In the genomic region with DNA sequence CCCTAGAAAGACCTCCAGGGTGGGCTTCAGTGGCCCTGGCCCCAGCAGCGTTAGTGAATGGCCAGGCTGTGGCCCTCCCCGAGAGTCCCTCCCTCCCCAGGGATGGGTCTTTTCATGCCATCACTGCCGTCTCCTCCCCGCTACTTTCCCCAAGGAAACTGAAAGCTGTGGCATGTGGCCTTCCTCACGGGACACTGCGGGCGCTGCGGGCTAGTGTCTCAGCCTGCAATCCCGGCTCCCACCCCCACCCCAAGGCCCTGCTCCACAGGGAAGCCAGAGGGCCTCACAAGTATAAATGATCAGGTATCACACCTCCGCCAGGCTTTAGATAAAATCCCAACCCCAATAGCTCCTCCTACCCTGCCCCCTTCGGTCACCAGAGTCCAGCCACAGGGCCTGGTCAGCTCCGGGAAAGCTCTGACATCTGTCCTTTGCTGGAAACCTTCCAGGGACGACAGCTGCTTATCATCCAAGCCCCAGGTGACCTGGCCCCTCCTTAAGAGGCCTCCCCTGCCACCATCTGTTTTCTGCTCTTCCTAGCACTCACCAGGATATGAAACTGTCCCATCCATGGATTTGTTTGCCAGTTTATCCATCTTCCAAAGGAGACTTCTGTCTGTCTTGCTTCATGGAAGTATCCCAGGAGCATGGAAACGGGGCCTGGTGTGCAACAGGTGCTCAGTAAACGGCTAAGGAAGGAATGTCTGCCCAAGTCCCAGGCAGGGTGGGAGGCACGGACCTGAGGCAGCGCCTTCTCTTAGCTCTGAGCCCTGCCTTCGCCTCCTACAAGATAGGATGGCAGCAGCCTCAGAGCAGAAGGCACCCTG, we compare ENCODE assay signal across 10 cellular contexts. TPM values are rescaled to one million over a fixed set of nuclear protein-coding genes. Genes with fewer than 3 reads are reported as not detected.
DNase-seq lines count a peak whose midpoint lies in the region; ATAC-seq and TF ChIP-seq lines count a peak whose summit lies in the region.
"Had no signal": no experiment of that assay in that cellular context is flagged by ENCODE, and none has a peak within 500 bp of the region (broad histone marks: within the 10 kb centered on the region; RNA-seq: fewer than 3 reads in every experiment).

No MANE protein-coding gene starts in this region.

- no peak overlapping the region for H3K4me3 ChIP-seq in stomach

- peak; percentile 15 for DNase-seq in LHCN-M2 (ENCODE audit: low read depth)
- peak; percentile 19 for DNase-seq in RPMI7951 (ENCODE audit: low read depth)
- peak; percentile 75 for DNase-seq in left kidney (ENCODE audit: low read depth, low spot score)
- DNase-seq in stomach, result no peak
- DNase-seq in activated CD8-positive, alpha-beta T cell treated with anti-CD3 and anti-CD28 coated beads, Interleukin-2, amount 10 ng/mL, durations not matched to agents 7 days and 5 days, result no peak
- no peak for DNase-seq in DMS79 (lab: John Stamatoyannopoulos, UW)
- DNase-seq: activated CD4-positive, alpha-beta T cell treated with anti-CD3 and anti-CD28 coated beads, Interleukin-2, amount 50 U/mL, for 48 hours; activated naive CD8-positive, alpha-beta T cell treated with anti-CD3 and anti-CD28 coated beads, Interleukin-2, amount 10 ng/mL, durations not matched to agents 7 days and 5 days; posterior cingulate gyrus had no signal

- POLR2A ChIA-PET in activated CD8-positive, alpha-beta T cell treated with anti-CD3 and anti-CD28 coated beads, Interleukin-2, amount 10 ng/mL, durations not matched to agents 7 days and 5 days (lab: Charles Lee), result no interaction called here

- no peaks in the 10 kb centered on the region for H3K27me3 ChIP-seq in stomach

- H3K36me3 ChIP-seq in stomach, result no peaks in the 10 kb centered on the region

- WGBS in stomach, 5 donors, result 40 to 56% (median 55%) methylated on average over 15 to 18 of the region's 18 CpGs

- CTCF ChIA-PET in activated CD8-positive, alpha-beta T cell treated with anti-CD3 and anti-CD28 coated beads, Interleukin-2, amount 10 ng/mL, durations not matched to agents 7 days and 5 days (lab: Charles Lee), result no interaction called here

- TF ChIP-seq POLR2A in stomach (IDR thresholded peaks at IDR 0.05), result no peak

- TF ChIP-seq EP300 in stomach (IDR thresholded peaks at IDR 0.05), result no peak

- no peaks in the 10 kb centered on the region for H3K4me1 Mint-ChIP-seq in activated CD8-positive, alpha-beta T cell treated with anti-CD3 and anti-CD28 coated beads, Interleukin-2, amount 10 ng/mL, durations not matched to agents 7 days and 5 days (ENCODE audit: low read depth)

- H3K27ac Mint-ChIP-seq in activated CD8-positive, alpha-beta T cell treated with anti-CD3 and anti-CD28 coated beads, Interleukin-2, amount 10 ng/mL, durations not matched to agents 7 days and 5 days, result no peak overlapping the region
- H3K27ac Mint-ChIP-seq: activated naive CD8-positive, alpha-beta T cell treated with anti-CD3 and anti-CD28 coated beads, Interleukin-2, amount 10 ng/mL, durations not matched to agents 7 days and 5 days had no signal

- ATAC-seq in activated CD8-positive, alpha-beta T cell treated with anti-CD3 and anti-CD28 coated beads, Interleukin-2, amount 10 ng/mL, durations not matched to agents 7 days and 5 days, result no peak
- no peak for ATAC-seq in GM19035 (IDR thresholded peaks at IDR 0.05; ENCODE audit: unreplicated experiment)

- intact Hi-C loops in stomach (cut with DNase I; ENCODE audit: low total_unique reads), result no loop called here

- H3K27ac ChIP-seq in stomach, result peak overlapping the region; percentile 53 to 91 (median 83)

- no peaks in the 10 kb centered on the region for H3K36me3 Mint-ChIP-seq in activated CD8-positive, alpha-beta T cell treated with anti-CD3 and anti-CD28 coated beads, Interleukin-2, amount 10 ng/mL, durations not matched to agents 7 days and 5 days (ENCODE audit: low read depth)
- H3K36me3 Mint-ChIP-seq: activated naive CD8-positive, alpha-beta T cell treated with anti-CD3 and anti-CD28 coated beads, Interleukin-2, amount 10 ng/mL, durations not matched to agents 7 days and 5 days had no signal

- H3K27me3 Mint-ChIP-seq in activated CD8-positive, alpha-beta T cell treated with anti-CD3 and anti-CD28 coated beads, Interleukin-2, amount 10 ng/mL, durations not matched to agents 7 days and 5 days (ENCODE audit: low read depth), result no peaks in the 10 kb centered on the region
- H3K27me3 Mint-ChIP-seq: activated naive CD8-positive, alpha-beta T cell treated with anti-CD3 and anti-CD28 coated beads, Interleukin-2, amount 10 ng/mL, durations not matched to agents 7 days and 5 days had no signal

- H3K9me3 ChIP-seq in stomach, result no peaks in the 10 kb centered on the region

- H3K4me3 Mint-ChIP-seq in activated CD8-positive, alpha-beta T cell treated with anti-CD3 and anti-CD28 coated beads, Interleukin-2, amount 10 ng/mL, durations not matched to agents 7 days and 5 days, result no peak overlapping the region
- H3K4me3 Mint-ChIP-seq: activated naive CD8-positive, alpha-beta T cell treated with anti-CD3 and anti-CD28 coated beads, Interleukin-2, amount 10 ng/mL, durations not matched to agents 7 days and 5 days had no signal

- no peak for TF ChIP-seq CTCF in stomach (IDR thresholded peaks at IDR 0.05)

- no peaks in the 10 kb centered on the region for H3K9me3 Mint-ChIP-seq in activated CD8-positive, alpha-beta T cell treated with anti-CD3 and anti-CD28 coated beads, Interleukin-2, amount 10 ng/mL, durations not matched to agents 7 days and 5 days (ENCODE audit: insufficient read depth)
- H3K9me3 Mint-ChIP-seq: activated naive CD8-positive, alpha-beta T cell treated with anti-CD3 and anti-CD28 coated beads, Interleukin-2, amount 10 ng/mL, durations not matched to agents 7 days and 5 days had no signal

- H3K4me1 ChIP-seq in stomach, result peaks cover 88 to 100% (median 97%) of the 10 kb centered on the region in 4 donors

RNA-seq across cellular contexts. Expression of gene CCDC85C, which starts 31.6 kb away (rescaled TPM):
- 1.9 and 2.4 TPM in 2 replicates for total RNA-seq in LHCN-M2 (2014; rRNA removed)
- polyA plus RNA-seq in LHCN-M2 (2012), result 5.3 TPM
- total RNA-seq in RPMI7951 (2014; rRNA removed; shearing (Covaris generic)), result 3.4 and 5.8 TPM in 2 replicates
- 10 to 100 TPM; 10.5 to 28.6 (median 14.5) TPM for total RNA-seq in stomach
- polyA plus RNA-seq in stomach, result 10 to 100 TPM; 11.4 to 20.1 (median 17.3) TPM
- 1 to 10 TPM; 7.5 to 8.9 TPM for total RNA-seq in activated CD8-positive, alpha-beta T cell treated with anti-CD3 and anti-CD28 coated beads, Interleukin-2, amount 10 ng/mL, durations not matched to agents 7 days and 5 days

Comparison
In these comparisons a context has a peak if more than half of its experiments do, and no peak if none do; other contexts are left out.
1. DNase-seq: peak in LHCN-M2 (single experiment), RPMI7951 (single experiment) and left kidney (single experiment); none in stomach (single experiment), activated CD8-positive, alpha-beta T cell treated with anti-CD3 and anti-CD28 coated beads, Interleukin-2, amount 10 ng/mL, durations not matched to agents 7 days and 5 days (single experiment) and DMS79 (single experiment).